In genomic region chrX:39652336-39652735, GRCh38 we compare ENCODE assay signal across 9 cellular contexts.
DNase-seq lines count a peak whose midpoint lies in the region; ATAC-seq and TF ChIP-seq lines count a peak whose summit lies in the region.
"Had no signal": no experiment of that assay in that cellular context is flagged by ENCODE, and none has a peak within 500 bp of the region (broad histone marks: within the 10 kb centered on the region; RNA-seq: fewer than 3 reads in every experiment).

No MANE protein-coding gene starts in this region.

- TF ChIP-seq POLR2A in erythroblast (IDR thresholded peaks at IDR 0.05; ENCODE audit: low read length) (no peak), gastroesophageal sphincter (IDR thresholded peaks at IDR 0.05) (no peak)

- POLR2A ChIA-PET in PC-3 (lab: Charles Lee; ENCODE audit: unreplicated experiment) = no interaction called here

- no peak for TF ChIP-seq EP300 in gastroesophageal sphincter (IDR thresholded peaks at IDR 0.05)

- H3K27me3 ChIP-seq in cardiac muscle cell (no peaks in the 10 kb centered on the region), PC-3 (ENCODE audit: low read length) (peaks cover 22% of the 10 kb centered on the region), gastroesophageal sphincter (no peaks in the 10 kb centered on the region)

- CTCF ChIA-PET in PC-3 (lab: Charles Lee) = no interaction called here

- intact Hi-C loops in cardiac septum (cut with DNase I) (loop anchor here (10.0 kb wide), 1 partner anchor 162 kb away; no protein-coding TSS in a partner anchor), PC-3 (cut with micrococcal nuclease) (loop anchor here (2.0 kb wide), 1 partner anchor 614 kb away; no protein-coding TSS in a partner anchor)

- H3K79me2 ChIP-seq in PC-3 (ENCODE audit: low read length) = no peaks in the 10 kb centered on the region

- DNase-seq in cardiac muscle cell (ENCODE audit: low read depth in 1 of 2, low spot score in 1 of 2) = peak in 1 of 2 donors; percentile 30
- no peak for DNase-seq in cardiac septum (ENCODE audit: low spot score)
- peak; percentile 58 for DNase-seq in PC-3
- peak; percentile 3 to 34 for DNase-seq in erythroblast (lab: John Stamatoyannopoulos, UW)
- peak; percentile 34 for DNase-seq in stimulated activated CD4-positive, alpha-beta T cell treated with anti-CD3 and anti-CD28 coated beads, Interleukin-4, amount 100 ng/mL, for 24 hours
- no peak for DNase-seq in NCI-H2171 treated with DMSO at 0.1 percent for 48 hours (lab: John Stamatoyannopoulos, UW)

- H3K4me3 ChIP-seq in cardiac muscle cell = no peak overlapping the region
- no peak overlapping the region for H3K4me3 ChIP-seq in PC-3 (ENCODE audit: low read length)
- no peak overlapping the region for H3K4me3 ChIP-seq in gastroesophageal sphincter

- H3K36me3 ChIP-seq in cardiac muscle cell (no peaks in the 10 kb centered on the region), PC-3 (ENCODE audit: low read depth, low read length) (no peaks in the 10 kb centered on the region), gastroesophageal sphincter (no peaks in the 10 kb centered on the region)
- H3K36me3 ChIP-seq: neutrophil had no signal

- H3K9me2 ChIP-seq in PC-3 (replicated peaks; ENCODE audit: low read length) = no peaks in the 10 kb centered on the region

- no peak overlapping the region for H3K9ac ChIP-seq in PC-3 (ENCODE audit: low read length)

- no peak overlapping the region for H3K4me2 ChIP-seq in PC-3 (ENCODE audit: low read length)

- ATAC-seq in PC-3 (peak; percentile 55; the same call in 1 of the 2 replicates), gastroesophageal sphincter (no peak), HG03354 (IDR thresholded peaks at IDR 0.05; ENCODE audit: poor library complexity, severe bottlenecking, unreplicated experiment) (no peak)

- no peaks in the 10 kb centered on the region for H4K20me1 ChIP-seq in PC-3 (ENCODE audit: low read length)

- H3F3A ChIP-seq in PC-3 (ENCODE audit: low read length, unreplicated experiment) = no peaks in the 10 kb centered on the region

- no peak overlapping the region for H3K27ac ChIP-seq in cardiac muscle cell
- H3K27ac ChIP-seq in PC-3 (ENCODE audit: low read length) = no peak overlapping the region
- H3K27ac ChIP-seq in gastroesophageal sphincter = no peak overlapping the region
- H3K27ac ChIP-seq: neutrophil had no signal

- no peaks in the 10 kb centered on the region for H3K4me1 ChIP-seq in cardiac muscle cell (ENCODE audit: low read depth)
- no peaks in the 10 kb centered on the region for H3K4me1 ChIP-seq in PC-3 (ENCODE audit: insufficient read depth, low read length)
- peaks cover 0 to 13% (median 0%) of the 10 kb centered on the region in 3 donors for H3K4me1 ChIP-seq in gastroesophageal sphincter

- 62 to 64% methylated on average over 2 to 5 of the region's 5 CpGs for WGBS in gastroesophageal sphincter (ENCODE audit: low coverage in 1 of 2), 2 donors

- TF ChIP-seq CTCF in cardiac muscle cell (IDR thresholded peaks at IDR 0.05; ENCODE audit: low read depth, low read length) = peak; percentile 27
- peak; percentile 72 for TF ChIP-seq CTCF in PC-3 (conservative IDR thresholded peaks at IDR 0.05; ENCODE audit: low read depth, low read length)
- TF ChIP-seq CTCF in gastroesophageal sphincter (IDR thresholded peaks at IDR 0.05) = peak in 1 of 4 experiments; percentile 38

- no TSS peak for BruUV-seq in PC-3 (replicated peaks; lab: Mats Ljungman, UMichigan)

- H2AFZ ChIP-seq in PC-3 (ENCODE audit: low read length) = no peak overlapping the region

- H3K9me3 ChIP-seq in cardiac muscle cell (ENCODE audit: low read depth) (no peaks in the 10 kb centered on the region), PC-3 (ENCODE audit: low read length) (no peaks in the 10 kb centered on the region), gastroesophageal sphincter (no peaks in the 10 kb centered on the region)
- H3K9me3 ChIP-seq: neutrophil had no signal

Comparison
In these comparisons a context has a peak if more than half of its experiments do, and no peak if none do; other contexts are left out.
1. DNase-seq: peak in PC-3 (single experiment), erythroblast (2 of 2) and stimulated activated CD4-positive, alpha-beta T cell treated with anti-CD3 and anti-CD28 coated beads, Interleukin-4, amount 100 ng/mL, for 24 hours (single experiment); none in cardiac septum (single experiment) and NCI-H2171 treated with DMSO at 0.1 percent for 48 hours (single experiment).